ENCODE assay signal across 8 cellular contexts in the genomic region with DNA sequence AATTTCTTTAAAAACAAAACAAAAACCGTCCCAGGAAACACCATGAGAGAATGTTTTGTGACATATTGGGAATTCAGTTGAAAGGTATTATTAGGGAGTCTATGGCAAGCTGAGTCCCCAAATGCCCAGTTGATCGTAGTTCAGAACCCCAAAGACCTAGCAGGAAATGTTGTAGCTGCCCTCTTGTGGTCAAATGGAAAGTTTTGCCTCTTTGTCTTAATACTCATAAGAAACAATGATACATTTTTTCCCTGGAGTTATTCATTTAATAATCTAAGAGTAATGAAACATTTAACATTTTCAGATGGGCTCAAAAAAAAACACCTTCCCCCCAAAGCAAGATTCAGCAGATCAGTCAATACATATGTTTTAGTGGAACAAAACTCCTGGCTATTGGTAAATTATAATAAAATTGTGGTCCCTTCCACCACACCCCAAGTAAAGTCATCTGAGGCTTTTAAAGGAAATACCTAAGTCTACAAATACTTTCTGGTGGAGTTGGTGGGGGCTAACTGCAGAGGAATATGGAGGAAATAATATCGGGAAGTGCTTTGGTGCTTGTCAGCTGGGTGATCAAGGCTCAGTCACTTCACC. TPM values are rescaled to one million over a fixed set of nuclear protein-coding genes. Genes with fewer than 3 reads are reported as not detected.
DNase-seq lines count a peak whose midpoint lies in the region; ATAC-seq and TF ChIP-seq lines count a peak whose summit lies in the region.

No MANE protein-coding gene starts in this region.

- no peaks in the 10 kb centered on the region for H3K9me3 Mint-ChIP-seq in T-helper 2 cell treated with Interferon-gamma antibody and Interleukin-4, amounts not matched to agents 5 μg/mL and 100 μg/mL, for 36 hours

- H3K36me3 ChIP-seq in DOHH2 (ENCODE audit: control insufficient read depth, low read length) (no peaks in the 10 kb centered on the region), HCT116 (ENCODE audit: control insufficient read depth in 1 of 2, insufficient read depth in 2 of 2, low read length in 2 of 2) (no peaks in the 10 kb centered on the region), mesenchymal stem cell (ENCODE audit: control insufficient read depth in 1 of 2, insufficient read depth in 2 of 2, low read depth in 1 of 2, low read length in 2 of 2) (no peaks in the 10 kb centered on the region)

- no peaks in the 10 kb centered on the region for H3F3A ChIP-seq in DOHH2 (ENCODE audit: control insufficient read depth, insufficient read depth)

- peak overlapping the region; percentile 89 for H2AFZ ChIP-seq in HCT116 (ENCODE audit: low read depth, low read length, poor library complexity, severe bottlenecking)
- no peak overlapping the region for H2AFZ ChIP-seq in mesenchymal stem cell (ENCODE audit: low read depth, low read length)

- no peak overlapping the region for H3K27ac Mint-ChIP-seq in T-helper 2 cell treated with Interferon-gamma antibody and Interleukin-4, amounts not matched to agents 5 μg/mL and 100 μg/mL, for 36 hours

- no peak overlapping the region for H2BK15ac ChIP-seq in mesenchymal stem cell (ENCODE audit: low read depth, poor library complexity, severe bottlenecking)

- H3K4me3 ChIP-seq in DOHH2 (ENCODE audit: low read length) (no peak overlapping the region), HCT116 (replicated peaks in 1 of 2; ENCODE audit: low read depth in 1 of 2, low read length in 2 of 2) (no peak overlapping the region), mesenchymal stem cell (ENCODE audit: insufficient read depth in 1 of 2, low read depth in 1 of 2, low read length in 2 of 2) (no peak overlapping the region)

- H3K9me3 ChIP-seq in DOHH2 (ENCODE audit: control insufficient read depth, insufficient read depth, low read length) (no peaks in the 10 kb centered on the region), HCT116 (ENCODE audit: control insufficient read depth in 1 of 2, insufficient read depth in 1 of 2, low read depth in 1 of 2, low read length in 2 of 2) (no peaks in the 10 kb centered on the region), mesenchymal stem cell (ENCODE audit: control insufficient read depth, low read length) (no peaks in the 10 kb centered on the region)

- no peak overlapping the region for H3K14ac ChIP-seq in mesenchymal stem cell (ENCODE audit: low read length in 2 of 2)

- H2AK5ac ChIP-seq in mesenchymal stem cell (ENCODE audit: low read length, severe bottlenecking) = no peak overlapping the region

- H3K79me1 ChIP-seq in mesenchymal stem cell (replicated peaks; ENCODE audit: low read length, poor library complexity, severe bottlenecking) = no peaks in the 10 kb centered on the region

- no peak overlapping the region for H3K4ac ChIP-seq in mesenchymal stem cell (ENCODE audit: low read depth in 1 of 2, low read length in 2 of 2)

- no peaks in the 10 kb centered on the region for H3K4me1 Mint-ChIP-seq in T-helper 2 cell treated with Interferon-gamma antibody and Interleukin-4, amounts not matched to agents 5 μg/mL and 100 μg/mL, for 36 hours (ENCODE audit: low read depth)

- H3K27ac ChIP-seq in DOHH2 (ENCODE audit: low read depth, low read length) (no peak overlapping the region), HCT116 (ENCODE audit: low read depth, low read length) (no peak overlapping the region), mesenchymal stem cell (ENCODE audit: low read length, poor library complexity, severe bottlenecking) (no peak overlapping the region)

- no peak overlapping the region for H3K18ac ChIP-seq in mesenchymal stem cell (ENCODE audit: low read depth in 1 of 2, low read length in 2 of 2)

- no peak overlapping the region for H3K9ac ChIP-seq in HCT116 (ENCODE audit: low read length)
- H3K9ac ChIP-seq in mesenchymal stem cell (ENCODE audit: low read length) = peak overlapping the region; percentile 75

- no peak overlapping the region for H4K91ac ChIP-seq in mesenchymal stem cell (ENCODE audit: low read length)

- H2BK120ac ChIP-seq in mesenchymal stem cell (ENCODE audit: low read depth, low read length) = no peak overlapping the region

- peak; percentile 79 for TF ChIP-seq RAD21 in HCT116 (IDR thresholded peaks at IDR 0.05; ENCODE audit: low read depth)

- H3K27me3 Mint-ChIP-seq in T-helper 2 cell treated with Interferon-gamma antibody and Interleukin-4, amounts not matched to agents 5 μg/mL and 100 μg/mL, for 36 hours (ENCODE audit: low read depth) = peaks cover 4% of the 10 kb centered on the region

- no peaks in the 10 kb centered on the region for H4K20me1 ChIP-seq in DOHH2 (ENCODE audit: control insufficient read depth, insufficient read depth, low read depth, low read length)
- no peaks in the 10 kb centered on the region for H4K20me1 ChIP-seq in HCT116 (ENCODE audit: insufficient read depth)

- no peaks in the 10 kb centered on the region for H3K36me3 Mint-ChIP-seq in T-helper 2 cell treated with Interferon-gamma antibody and Interleukin-4, amounts not matched to agents 5 μg/mL and 100 μg/mL, for 36 hours (ENCODE audit: low read depth)

- H3K9me2 ChIP-seq in DOHH2 (replicated peaks; ENCODE audit: control insufficient read depth, low read length) (no peaks in the 10 kb centered on the region), HCT116 (ENCODE audit: insufficient read depth) (no peaks in the 10 kb centered on the region)

- TF ChIP-seq CTCF in DOHH2 (IDR thresholded peaks at IDR 0.05; ENCODE audit: low read depth, low read length, poor library complexity, severe bottlenecking) (peak; percentile 69), HCT116 (IDR thresholded peaks at IDR 0.05 in 2 of 3, conservative IDR thresholded peaks at IDR 0.05 in 1 of 3; ENCODE audit: borderline replicate concordance in 1 of 3, insufficient read depth in 1 of 3, low read depth in 2 of 3, low read length in 2 of 3) (peak; percentile 57 to 77 (median 75))

- DNase-seq in HCT116 (ENCODE audit: low read depth, low spot score) = peak; percentile 50
- DNase-seq in NCI-H748 treated with DMSO at 0.1 percent for 48 hours (lab: John Stamatoyannopoulos, UW) = peak; percentile 8
- peak; percentile 27 for DNase-seq in cerebellar cortex (ENCODE audit: low spot score)
- peak; percentile 63 for DNase-seq in mesenchymal stem cell
- no peak for DNase-seq in T-helper 2 cell treated with Interferon-gamma antibody and Interleukin-4, amounts not matched to agents 5 μg/mL and 100 μg/mL, for 36 hours (ENCODE audit: low spot score)
- no peak for DNase-seq in HK-2 (ENCODE audit: unreplicated experiment)

- RAD21 ChIA-PET in HCT116 (lab: Charles Lee; ENCODE audit: low non-redundant PET in 1 of 2, low total read pairs in 2 of 2, uncharacterized antibody in 2 of 2, unreplicated experiment in 2 of 2) = interaction anchor here (0.9 to 2.1 kb wide), 3 partner anchors 190 to 244 kb away, joined by 3 to 13 read pairs (median 4); no protein-coding TSS in a partner anchor

- H3K4me3 Mint-ChIP-seq in T-helper 2 cell treated with Interferon-gamma antibody and Interleukin-4, amounts not matched to agents 5 μg/mL and 100 μg/mL, for 36 hours = no peak overlapping the region

- H4K8ac ChIP-seq in mesenchymal stem cell (ENCODE audit: low read length) = no peak overlapping the region

- CTCF ChIA-PET in HCT116 (lab: Charles Lee) = interaction anchor here (1.0 to 6.0 kb wide), 12 partner anchors 9 to 243 kb away, joined by 3 to 101 read pairs (median 4); no protein-coding TSS in a partner anchor

- H3K27me3 ChIP-seq in DOHH2 (ENCODE audit: control insufficient read depth, low read length) (peaks cover 28% of the 10 kb centered on the region; the same call in 1 of the 2 replicates), HCT116 (ENCODE audit: insufficient read depth, low read length) (no peaks in the 10 kb centered on the region), mesenchymal stem cell (ENCODE audit: control insufficient read depth in 1 of 2, insufficient read depth in 1 of 2, low read length in 2 of 2) (peaks cover 0 to 15% of the 10 kb centered on the region in 2 experiments)

- TF ChIP-seq POLR2A in HCT116 (IDR thresholded peaks at IDR 0.05; ENCODE audit: borderline replicate concordance, extremely low read depth, insufficient read depth, insufficient read length) = no peak

- H2BK5ac ChIP-seq in mesenchymal stem cell (ENCODE audit: low read depth, low read length, poor library complexity, severe bottlenecking) = no peak overlapping the region

- no peak overlapping the region for H2BK12ac ChIP-seq in mesenchymal stem cell (ENCODE audit: low read length in 2 of 2)

- POLR2A ChIA-PET in HCT116 (lab: Charles Lee) = no interaction called here

- H3K4me1 ChIP-seq in DOHH2 (ENCODE audit: control insufficient read depth, low read length) = no peaks in the 10 kb centered on the region
- peaks cover 2 to 15% of the 10 kb centered on the region in 2 experiments; a peak in 2 of 4 replicates for H3K4me1 ChIP-seq in HCT116 (ENCODE audit: control insufficient read depth in 1 of 2, insufficient read depth in 2 of 2, low read length in 2 of 2)
- no peaks in the 10 kb centered on the region for H3K4me1 ChIP-seq in mesenchymal stem cell (ENCODE audit: control insufficient read depth, insufficient read depth, low read depth, low read length)

- WGBS in mesenchymal stem cell = 44% methylated on average over 2 of the region's 3 CpGs

- H3K23ac ChIP-seq in mesenchymal stem cell (ENCODE audit: low read length in 2 of 2) = no peak overlapping the region

- H3K4me2 ChIP-seq in DOHH2 (ENCODE audit: low read length) (no peak overlapping the region), HCT116 (ENCODE audit: low read length) (peak overlapping the region; percentile 54), mesenchymal stem cell (ENCODE audit: low read length, poor library complexity, severe bottlenecking) (no peak overlapping the region)

- no peaks in the 10 kb centered on the region for H3K79me2 ChIP-seq in DOHH2 (ENCODE audit: control insufficient read depth, low read length)
- H3K79me2 ChIP-seq in HCT116 (ENCODE audit: insufficient read depth, low read length) = no peaks in the 10 kb centered on the region

- ATAC-seq in HCT116 (peak; percentile 77), GM19397 (IDR thresholded peaks at IDR 0.05; ENCODE audit: unreplicated experiment) (no peak)

- no TSS peak for BruUV-seq in HCT116 (replicated peaks; lab: Mats Ljungman, UMichigan)

- intact Hi-C loops in HCT116 (cut with micrococcal nuclease) = loop anchor here (1.0 to 2.0 kb wide), 2 partner anchors 190 to 243 kb away; no protein-coding TSS in a partner anchor

TF ChIP-seq in HCT116, 20 proteins besides CTCF, POLR2A, EP300 and RAD21 (continues in another document):
- TF ChIP-seq CEBPB (IDR thresholded peaks at IDR 0.05; ENCODE audit: low read depth) (no peak), EGR1 (IDR thresholded peaks at IDR 0.05; ENCODE audit: low read depth) (0 out of 2 replicates have a peak, but pooled peaks have one; percentile 14), ELF1 (IDR thresholded peaks at IDR 0.05; ENCODE audit: borderline replicate concordance, low read depth) (no peak)

RNA-seq across cellular contexts. Expression of gene EFEMP1, which starts 37.8 kb away (rescaled TPM):
- total RNA-seq in HCT116 (2021; ENCODE audit: unreplicated experiment) = 0.34 TPM
- polyA plus RNA-seq in HCT116 (2012) = not detected in 2 replicates
- 351 TPM for polyA plus RNA-seq in mesenchymal stem cell (2013, experiment 1 of 2)
- polyA plus RNA-seq in mesenchymal stem cell (2013, experiment 2 of 2) = 352 TPM

Comparison
In these comparisons a context has a peak if more than half of its experiments do, and no peak if none do; other contexts are left out.
1. DNase-seq: peak in HCT116 (single experiment), NCI-H748 treated with DMSO at 0.1 percent for 48 hours (single experiment), cerebellar cortex (single experiment) and mesenchymal stem cell (single experiment); none in T-helper 2 cell treated with Interferon-gamma antibody and Interleukin-4, amounts not matched to agents 5 μg/mL and 100 μg/mL, for 36 hours (single experiment) and HK-2 (single experiment).